Comparison of ENCODE assay signal across 1 cellular context in the genomic region with DNA sequence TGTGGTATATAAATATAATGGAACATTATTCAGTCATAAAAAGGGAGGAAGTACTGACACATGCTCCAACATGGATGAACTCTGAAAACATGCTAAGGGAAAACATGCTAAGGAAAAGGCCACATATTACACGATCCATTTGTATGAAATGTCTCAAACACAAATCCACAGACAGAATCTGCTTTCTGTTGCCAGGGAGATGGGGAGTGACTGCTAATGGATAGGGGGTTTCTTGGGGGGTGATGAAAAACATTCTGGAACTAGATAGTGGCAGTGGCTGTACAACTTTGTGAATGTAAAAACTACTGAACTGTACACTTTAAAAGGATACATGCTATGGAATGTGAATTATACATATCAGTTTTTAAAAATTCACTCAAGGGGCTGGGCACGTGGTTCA.
A peak's percentile ranks its signal among the peaks of the same experiment; 100 is the strongest.
TF ChIP-seq lines count a peak whose summit lies in the region.

No MANE protein-coding gene starts in this region.

TF ChIP-seq in K562, 482 proteins besides CTCF, POLR2A, EP300 and RAD21:
- TF ChIP-seq RFX1 (IDR thresholded peaks at IDR 0.05), result peak; percentile 63
- TF ChIP-seq, protein P1, sequence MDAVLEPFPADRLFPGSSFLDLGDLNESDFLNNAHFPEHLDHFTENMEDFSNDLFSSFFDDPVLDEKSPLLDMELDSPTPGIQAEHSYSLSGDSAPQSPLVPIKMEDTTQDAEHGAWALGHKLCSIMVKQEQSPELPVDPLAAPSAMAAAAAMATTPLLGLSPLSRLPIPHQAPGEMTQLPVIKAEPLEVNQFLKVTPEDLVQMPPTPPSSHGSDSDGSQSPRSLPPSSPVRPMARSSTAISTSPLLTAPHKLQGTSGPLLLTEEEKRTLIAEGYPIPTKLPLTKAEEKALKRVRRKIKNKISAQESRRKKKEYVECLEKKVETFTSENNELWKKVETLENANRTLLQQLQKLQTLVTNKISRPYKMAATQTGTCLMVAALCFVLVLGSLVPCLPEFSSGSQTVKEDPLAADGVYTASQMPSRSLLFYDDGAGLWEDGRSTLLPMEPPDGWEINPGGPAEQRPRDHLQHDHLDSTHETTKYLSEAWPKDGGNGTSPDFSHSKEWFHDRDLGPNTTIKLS (IDR thresholded peaks at IDR 0.05; ENCODE audit: borderline replicate concordance, low read depth), result no peak
TF ChIP-seq in K562: peak in this region for 1.
